In genomic region chr1:172180886-172181285, GRCh38 we compare ENCODE assay signal across 8 cellular contexts.
DNase-seq lines count a peak whose midpoint lies in the region; ATAC-seq and TF ChIP-seq lines count a peak whose summit lies in the region.

No MANE protein-coding gene starts in this region.

- H3K27ac ChIP-seq in A673 (ENCODE audit: low read depth, low read length, poor library complexity, severe bottlenecking) (peak overlapping the region; percentile 64), esophagus muscularis mucosa (replicated peaks in 1 of 4) (peak overlapping the region; percentile 75 to 78 (median 75)), mesendoderm (ENCODE audit: low read depth, low read length) (no peak overlapping the region)

- no peak overlapping the region for H3K23ac ChIP-seq in mesendoderm (ENCODE audit: low read length)

- H3K4me3 ChIP-seq in A673 (ENCODE audit: low read depth, low read length, poor library complexity, severe bottlenecking) (no peak overlapping the region), esophagus muscularis mucosa (peak overlapping the region; percentile 21 to 42 (median 28)), mesendoderm (ENCODE audit: low read length) (no peak overlapping the region)

- H3K36me3 ChIP-seq in A673 (ENCODE audit: insufficient read depth, low read length, poor library complexity, severe bottlenecking) = no peaks in the 10 kb centered on the region
- no peaks in the 10 kb centered on the region for H3K36me3 ChIP-seq in esophagus muscularis mucosa
- no peaks in the 10 kb centered on the region for H3K36me3 ChIP-seq in mesendoderm (ENCODE audit: control insufficient read depth, insufficient read depth, low read length)

- intact Hi-C loops in A673 (cut with micrococcal nuclease; ENCODE audit: unreplicated experiment) = no loop called here
- intact Hi-C loops in esophagus muscularis mucosa (cut with DNase I) = no loop called here

- H3K27me3 ChIP-seq in A673 (replicated peaks; ENCODE audit: insufficient read depth, low read depth, low read length, poor library complexity) = no peaks in the 10 kb centered on the region
- no peaks in the 10 kb centered on the region for H3K27me3 ChIP-seq in esophagus muscularis mucosa
- H3K27me3 ChIP-seq in mesendoderm (ENCODE audit: insufficient read depth, low read length, poor library complexity) = no peaks in the 10 kb centered on the region

- no peak for TF ChIP-seq EP300 in esophagus muscularis mucosa (IDR thresholded peaks at IDR 0.05)

- BruUV-seq in A673 (replicated peaks; lab: Mats Ljungman, UMichigan) = no TSS peak

- H3K18ac ChIP-seq in mesendoderm (ENCODE audit: low read length) = no peak overlapping the region

- no peak overlapping the region for H2AK5ac ChIP-seq in mesendoderm (ENCODE audit: low read length)

- CTCF ChIA-PET in A673 (lab: Charles Lee) = interaction anchor here (0.7 kb wide), 1 partner anchor 55 kb away, joined by 3 read pairs; no protein-coding TSS in a partner anchor

- no peak overlapping the region for H2BK5ac ChIP-seq in mesendoderm (ENCODE audit: low read length)

- TF ChIP-seq CTCF in A673 (conservative IDR thresholded peaks at IDR 0.05; ENCODE audit: low read depth, low read length) (no peak), esophagus muscularis mucosa (IDR thresholded peaks at IDR 0.05) (no peak)

- H3K4me2 ChIP-seq in mesendoderm (ENCODE audit: low read length) = no peak overlapping the region

- DNase-seq in A673 (ENCODE audit: low spot score) = peak; percentile 33
- DNase-seq in activated CD4-positive, alpha-beta T cell treated with anti-CD3 and anti-CD28 coated beads, Interleukin-2, amount 50 U/mL, for 1 hour = peak; percentile 31
- no peak for DNase-seq in esophagus muscularis mucosa (ENCODE audit: extremely low spot score)
- DNase-seq in pons (ENCODE audit: low spot score) = peak; percentile 70
- no peak for DNase-seq in mesendoderm
- DNase-seq in NCI-H2171 (lab: John Stamatoyannopoulos, UW) = no peak

- no peaks in the 10 kb centered on the region for H3K9me3 ChIP-seq in A673 (ENCODE audit: low read depth, low read length, poor library complexity, severe bottlenecking)
- H3K9me3 ChIP-seq in esophagus muscularis mucosa = no peaks in the 10 kb centered on the region

- no peak overlapping the region for H3K4ac ChIP-seq in mesendoderm (ENCODE audit: low read depth, low read length)

- peaks cover 32% of the 10 kb centered on the region for H3K4me1 ChIP-seq in A673 (ENCODE audit: insufficient read depth, low read length, poor library complexity, severe bottlenecking)
- peaks cover 21 to 39% (median 22%) of the 10 kb centered on the region in 4 donors for H3K4me1 ChIP-seq in esophagus muscularis mucosa
- H3K4me1 ChIP-seq in mesendoderm (ENCODE audit: control insufficient read depth, low read depth, low read length) = no peaks in the 10 kb centered on the region

- ATAC-seq in GM19035 (IDR thresholded peaks at IDR 0.05; ENCODE audit: unreplicated experiment) = peak; percentile 54
- peak; percentile 58 for ATAC-seq in HG03280 (IDR thresholded peaks at IDR 0.05; ENCODE audit: unreplicated experiment)

- POLR2A ChIA-PET in A673 (lab: Charles Lee; ENCODE audit: low non-redundant PET) = interaction anchor here (0.6 kb wide), 1 partner anchor 14 kb away, joined by 6 read pairs; no protein-coding TSS in a partner anchor

- no peak overlapping the region for H4K8ac ChIP-seq in mesendoderm (ENCODE audit: low read depth, low read length)

- H3K79me1 ChIP-seq in mesendoderm (ENCODE audit: low read length) = no peaks in the 10 kb centered on the region

- no peak overlapping the region for H2BK120ac ChIP-seq in mesendoderm (ENCODE audit: low read depth, low read length)

- 22% methylated on average over 4 of the region's 4 CpGs for WGBS in esophagus muscularis mucosa
- no CpG with 5 or more reads among the region's 4 CpGs for WGBS in mesendoderm (ENCODE audit: extremely low coverage, insufficient coverage, low lambda C conversion rate)

- H3K79me2 ChIP-seq in mesendoderm (ENCODE audit: control insufficient read depth, insufficient read depth, low read length) = no peaks in the 10 kb centered on the region

- H3K56ac ChIP-seq in mesendoderm (ENCODE audit: low read length) = no peak overlapping the region

- no peak overlapping the region for H4K5ac ChIP-seq in mesendoderm (ENCODE audit: low read length)

- no peak overlapping the region for H2BK15ac ChIP-seq in mesendoderm (replicated peaks; ENCODE audit: low read depth)

- TF ChIP-seq POLR2A in esophagus muscularis mucosa (IDR thresholded peaks at IDR 0.05; ENCODE audit: low read depth) = no peak

- H3K9ac ChIP-seq in mesendoderm (ENCODE audit: low read length) = no peak overlapping the region

Comparison
In these comparisons a context has a peak if more than half of its experiments do, and no peak if none do; other contexts are left out.
1. DNase-seq: peak in A673 (single experiment), activated CD4-positive, alpha-beta T cell treated with anti-CD3 and anti-CD28 coated beads, Interleukin-2, amount 50 U/mL, for 1 hour (single experiment) and pons (single experiment); none in esophagus muscularis mucosa (single experiment), mesendoderm (single experiment) and NCI-H2171 (single experiment).
2. H3K4me3 ChIP-seq: peak in esophagus muscularis mucosa (4 of 4); none in A673 (single experiment) and mesendoderm (single experiment).